In genomic region chr1:51303751-51304196, GRCh38 we compare ENCODE assay signal across 1 cellular context.
TF ChIP-seq lines count a peak whose summit lies in the region.

No MANE protein-coding gene starts in this region.

TF ChIP-seq in endothelial cell of umbilical vein, 7 proteins besides CTCF, POLR2A, EP300 and RAD21:
- TF ChIP-seq EZH2 (IDR thresholded peaks at IDR 0.05; ENCODE audit: borderline replicate concordance, low read depth, low read length, severe bottlenecking), result no peak
- TF ChIP-seq GATA2 (IDR thresholded peaks at IDR 0.05; ENCODE audit: insufficient read depth, insufficient read length, low read depth, low read length), result peak; percentile 91
- TF ChIP-seq POLR2AphosphoS5 (IDR thresholded peaks at IDR 0.05; ENCODE audit: insufficient read depth, low read depth, low read length), result no peak
- TF ChIP-seq MAX (IDR thresholded peaks at IDR 0.05; ENCODE audit: insufficient read depth, insufficient read length), result no peak
- peak; percentile 60 for TF ChIP-seq JUN (IDR thresholded peaks at IDR 0.05; ENCODE audit: borderline replicate concordance, insufficient read depth, insufficient read length, low read depth)
- no peak for TF ChIP-seq MYC (IDR thresholded peaks at IDR 0.05; ENCODE audit: low read depth, low read length)
- TF ChIP-seq FOS (IDR thresholded peaks at IDR 0.05; ENCODE audit: borderline replicate concordance, insufficient read depth, low read length), result peak; percentile 66
